8 cellular contexts compared by ENCODE assay signal in genomic region chr5:181259283-181259682, GRCh38. TPM values are rescaled to one million over a fixed set of nuclear protein-coding genes. Genes with fewer than 3 reads are reported as not detected.
DNase-seq lines count a peak whose midpoint lies in the region; ATAC-seq, FAIRE-seq and TF ChIP-seq lines count a peak whose summit lies in the region.

No MANE protein-coding gene starts in this region.

- H4K20me1 ChIP-seq in H1 (replicated peaks in 1 of 2; ENCODE audit: control insufficient read depth in 1 of 2, insufficient read depth in 2 of 2, low read length in 2 of 2) = peaks cover 8 to 23% of the 10 kb centered on the region in 2 experiments

- intact Hi-C loops in CD14-positive monocyte (cut with micrococcal nuclease) = no loop called here

- H3K23me2 ChIP-seq in H1 (ENCODE audit: low read depth, low read length) = peaks cover 12% of the 10 kb centered on the region

- no peak for ATAC-seq in HG03135 (IDR thresholded peaks at IDR 0.05; ENCODE audit: unreplicated experiment)

- POLR2A ChIA-PET in H1 (lab: Charles Lee; ENCODE audit: partially characterized antibody) = interaction anchor here (1.0 to 34.2 kb wide), 4 partner anchors 12 to 75 kb away, joined by 3 to 1334 read pairs (median 19); partner anchors contain the start of genes RACK1 and TRIM41

- H2AFZ ChIP-seq in H1 (ENCODE audit: low read length) (no peak overlapping the region), neuron (ENCODE audit: low read depth, low read length) (no peak overlapping the region)

- H3K9me3 ChIP-seq in MG63 (no peaks in the 10 kb centered on the region), H1 (ENCODE audit: insufficient read depth in 2 of 2, low read depth in 1 of 2, low read length in 1 of 2) (no peaks in the 10 kb centered on the region), neuron (ENCODE audit: low read length) (peaks cover 1% of the 10 kb centered on the region)

- no peak overlapping the region for H2AK5ac ChIP-seq in H1 (ENCODE audit: low read depth, low read length)

- no peak for DNase-seq in CD14-positive monocyte (ENCODE audit: low spot score)
- DNase-seq in MG63 = no peak
- DNase-seq in H1 (ENCODE audit: low read depth in 1 of 2, low spot score in 2 of 2) = no peak
- no peak for DNase-seq in D721Med (ENCODE audit: insufficient read length, low spot score)
- DNase-seq in SK-N-DZ (ENCODE audit: low spot score) = no peak
- no peak for DNase-seq in retina

- no peaks in the 10 kb centered on the region for H3K9me3 Mint-ChIP-seq in CD14-positive monocyte

- H4K91ac ChIP-seq in H1 (replicated peaks; ENCODE audit: insufficient read length, low read length) = no peak overlapping the region

- H3K4me3 ChIP-seq in MG63 (peak overlapping the region; percentile 99), H1 (ENCODE audit: extremely low read depth in 1 of 4, insufficient read depth in 2 of 4, low read depth in 3 of 4, low read length in 4 of 4) (peak overlapping the region in 3 of 4 experiments; percentile 3 to 92 (median 76); a peak in 5 of 8 replicates), neuron (ENCODE audit: low read length) (peak overlapping the region; percentile 74)

- H3K36me3 Mint-ChIP-seq in CD14-positive monocyte = peaks cover 29 to 35% of the 10 kb centered on the region in 2 donors

- no peak overlapping the region for H2BK5ac ChIP-seq in H1 (ENCODE audit: low read depth, low read length)

- H3K36me3 ChIP-seq in MG63 = peaks cover 66% of the 10 kb centered on the region
- peaks cover 4 to 28% (median 14%) of the 10 kb centered on the region in 4 experiments for H3K36me3 ChIP-seq in H1 (ENCODE audit: control insufficient read depth in 2 of 4, insufficient read depth in 4 of 4, low read length in 3 of 4)
- H3K36me3 ChIP-seq in neuron (ENCODE audit: insufficient read depth, low read length) = peaks cover 32% of the 10 kb centered on the region

- H3K4me3 Mint-ChIP-seq in CD14-positive monocyte = peak overlapping the region; percentile 95 to 96

- no peak overlapping the region for H3K27ac ChIP-seq in H1 (ENCODE audit: low read depth, low read length)

- H3K56ac ChIP-seq in H1 (replicated peaks; ENCODE audit: insufficient read length, low read depth, low read length) = no peak overlapping the region

- H3K4me2 ChIP-seq in H1 (ENCODE audit: insufficient read depth in 1 of 2, low read depth in 2 of 2, low read length in 2 of 2) = peak overlapping the region; percentile 86 to 98

- H3K4me1 ChIP-seq in H1 (replicated peaks in 1 of 4; ENCODE audit: control insufficient read depth in 3 of 4, insufficient read depth in 4 of 4, low read length in 3 of 4) = peaks cover 4 to 10% (median 6%) of the 10 kb centered on the region in 4 experiments; a peak in 6 of 7 replicates
- H3K4me1 ChIP-seq in neuron (ENCODE audit: insufficient read depth, low read length) = peaks cover 27% of the 10 kb centered on the region

- H2BK15ac ChIP-seq in H1 (ENCODE audit: low read length) = no peak overlapping the region

- H2BK120ac ChIP-seq in H1 (replicated peaks; ENCODE audit: low read depth, low read length) = no peak overlapping the region

- no peak overlapping the region for H3K14ac ChIP-seq in H1 (ENCODE audit: insufficient read length)

- H3K9ac ChIP-seq in H1 (replicated peaks in 1 of 4; ENCODE audit: extremely low read depth in 1 of 4, low read depth in 3 of 4, low read length in 3 of 4) = peak overlapping the region in 1 of 4 experiments; percentile 19; a peak in 1 of 7 replicates

- FAIRE-seq in H1 (lab: Jason Lieb, UNC) (no peak), D721Med (lab: Jason Lieb, UNC) (no peak)

- peaks cover 3 to 55% of the 10 kb centered on the region in 2 experiments; a peak in 2 of 4 replicates for H3K79me2 ChIP-seq in H1 (ENCODE audit: control insufficient read depth in 1 of 2, insufficient read depth in 2 of 2, low read length in 2 of 2)

- 66% methylated on average over 2 of the region's 2 CpGs; no CpG with 5 or more reads in 1 of the 2 experiments for WGBS in H1 (ENCODE audit: extremely low coverage in 1 of 2, insufficient coverage in 1 of 2, insufficient read length in 1 of 2, insufficient replicate concordance in 2 of 2, low coverage in 1 of 2, low lambda C conversion rate in 2 of 2, missing lambda C conversion rate in 1 of 2), 2 experiments

- peak overlapping the region in 1 of 7 donors; percentile 93 for H3K27ac Mint-ChIP-seq in CD14-positive monocyte

- H2BK12ac ChIP-seq in H1 (ENCODE audit: low read depth, low read length) = no peak overlapping the region

- no peak overlapping the region for H2BK20ac ChIP-seq in H1 (ENCODE audit: low read length)

- no peak for TF ChIP-seq POLR2A in H1 (IDR thresholded peaks at IDR 0.05; ENCODE audit: control extremely low read depth in 1 of 2, low read depth in 2 of 2, low read length in 2 of 2)

- H3K27me3 Mint-ChIP-seq in CD14-positive monocyte (ENCODE audit: low read depth in 3 of 3) = peaks cover 0 to 1% (median 0%) of the 10 kb centered on the region in 3 donors

- TF ChIP-seq CTCF in CD14-positive monocyte (IDR thresholded peaks at IDR 0.05) (no peak), H1 (IDR thresholded peaks at IDR 0.05; ENCODE audit: control extremely low read depth in 1 of 3, insufficient read depth in 1 of 3, low read depth in 1 of 3, low read length in 3 of 3) (no peak), D721Med (IDR thresholded peaks at IDR 0.05; ENCODE audit: insufficient read depth, missing control alignments) (no peak)

- CTCF ChIA-PET in H1 (lab: Charles Lee; ENCODE audit: partially characterized antibody) = interaction anchor here (1.0 to 1.9 kb wide), 5 partner anchors 11 to 86 kb away, joined by 3 to 8 read pairs (median 3); partner anchors contain the start of gene RACK1

- no peak for TF ChIP-seq RAD21 in H1 (IDR thresholded peaks at IDR 0.05 in 1 of 2, conservative IDR thresholded peaks at IDR 0.05 in 1 of 2; ENCODE audit: low read depth in 2 of 2, low read length in 2 of 2)

- no peak overlapping the region for H4K8ac ChIP-seq in H1 (ENCODE audit: extremely low read depth, insufficient read depth, low read length)

- no peak overlapping the region for H3K18ac ChIP-seq in H1 (ENCODE audit: extremely low read depth, low read length)

- H3K79me1 ChIP-seq in H1 (ENCODE audit: low read depth, low read length) = peaks cover 15% of the 10 kb centered on the region

- H3K27me3 ChIP-seq in MG63 (no peaks in the 10 kb centered on the region), H1 (replicated peaks in 1 of 4; ENCODE audit: control insufficient read depth in 3 of 4, extremely low read depth in 1 of 4, insufficient read depth in 3 of 4, low read length in 3 of 4) (peaks cover 0 to 1% (median 0%) of the 10 kb centered on the region in 4 experiments; a peak in 1 of 7 replicates), neuron (ENCODE audit: insufficient read depth, low read length) (no peaks in the 10 kb centered on the region)

- TF ChIP-seq EP300 in H1 (IDR thresholded peaks at IDR 0.05; ENCODE audit: borderline replicate concordance in 1 of 2, low read depth in 2 of 2, low read length in 2 of 2) = no peak

- H3K23ac ChIP-seq in H1 (ENCODE audit: insufficient read length) = no peak overlapping the region

- H3K4ac ChIP-seq in H1 (replicated peaks; ENCODE audit: insufficient read length, low read depth, low read length) = no peak overlapping the region

- peaks cover 53% of the 10 kb centered on the region for H3K4me1 Mint-ChIP-seq in CD14-positive monocyte

- H4K5ac ChIP-seq in H1 (ENCODE audit: insufficient read length, low read depth, low read length) = no peak overlapping the region

RNA-seq across cellular contexts. Expression of gene TRIM52, which starts 1.7 kb away (rescaled TPM):
- polyA plus RNA-seq in CD14-positive monocyte (1 to 10 TPM; 5.7 to 8.5 TPM), H1 (2011; rRNA removed) (2.3 and 4.2 TPM in 2 replicates)
- 3.9 and 5.8 TPM in 2 replicates for total RNA-seq in MG63 (2014; rRNA removed; shearing (Covaris generic); ENCODE audit: low replicate concordance)
- 5.7 and 6.2 TPM in 2 replicates for total RNA-seq in H1 (2021; fragmentation: NEBNext Ultra II Directional; extraction: Animal tissue kit (Norgen Biotek cat#: 25700))
- polyA plus RNA-seq in H1 (2011; cell fraction: cytosol; rRNA removed) = 6.2 TPM
- polyA plus RNA-seq in H1 (2011; cell fraction: nucleus; rRNA removed) = 6.8 TPM
- polyA plus RNA-seq in H1 (2012, experiment 1 of 2) = 8.8 to 10.6 TPM (median 9.8 TPM) in 4 replicates
- 0.70 TPM for polyA plus RNA-seq in H1 (2012, experiment 2 of 2)
- 5.1 TPM for polyA plus RNA-seq in H1 (2013, experiment 1 of 2)
- 4.3 TPM for polyA plus RNA-seq in H1 (2013, experiment 2 of 2)
- 5.5 and 6.2 TPM in 2 replicates for polyA minus RNA-seq in H1 (2011; rRNA and poly(A)+ RNA removed)
- polyA minus RNA-seq in H1 (2011; cell fraction: cytosol; rRNA and poly(A)+ RNA removed) = 2.3 TPM
- polyA minus RNA-seq in H1 (2011; cell fraction: nucleus; rRNA and poly(A)+ RNA removed) = 4.6 TPM
- polyA plus RNA-seq in SK-N-DZ (2014; cell fraction: cytosol; rRNA removed) = 18.3 TPM in 2 replicates
- 31.7 and 40.4 TPM in 2 replicates for polyA plus RNA-seq in SK-N-DZ (2014; cell fraction: nucleus; rRNA removed)

RNA-seq across cellular contexts. Expression of gene RACK1, which starts 15.6 kb away (rescaled TPM):
- polyA plus RNA-seq in CD14-positive monocyte (1,000 to 10,000 TPM; 1,150 to 1,195 TPM), H1 (2011; rRNA removed) (7,578 and 7,971 TPM in 2 replicates)
- total RNA-seq in MG63 (2014; rRNA removed; shearing (Covaris generic); ENCODE audit: low replicate concordance) = 8,781 and 10,327 TPM in 2 replicates
- 2,564 and 2,589 TPM in 2 replicates for total RNA-seq in H1 (2021; fragmentation: NEBNext Ultra II Directional; extraction: Animal tissue kit (Norgen Biotek cat#: 25700))
- polyA plus RNA-seq in H1 (2011; cell fraction: cytosol; rRNA removed) = 6,759 TPM
- polyA plus RNA-seq in H1 (2011; cell fraction: nucleus; rRNA removed) = 7,543 TPM
- polyA plus RNA-seq in H1 (2012, experiment 1 of 2) = 3,817 to 4,876 TPM (median 4,535 TPM) in 4 replicates
- polyA plus RNA-seq in H1 (2012, experiment 2 of 2) = 4,888 TPM
- 2,646 TPM for polyA plus RNA-seq in H1 (2013, experiment 1 of 2)
- 2,607 TPM for polyA plus RNA-seq in H1 (2013, experiment 2 of 2)
- polyA minus RNA-seq in H1 (2011; rRNA and poly(A)+ RNA removed) = 7,141 and 7,318 TPM in 2 replicates
- 3,305 TPM for polyA minus RNA-seq in H1 (2011; cell fraction: cytosol; rRNA and poly(A)+ RNA removed)
- 3,286 TPM for polyA minus RNA-seq in H1 (2011; cell fraction: nucleus; rRNA and poly(A)+ RNA removed)
- polyA plus RNA-seq in SK-N-DZ (2014; cell fraction: cytosol; rRNA removed) = 4,590 and 4,863 TPM in 2 replicates
- 2,745 and 2,800 TPM in 2 replicates for polyA plus RNA-seq in SK-N-DZ (2014; cell fraction: nucleus; rRNA removed)

RNA-seq across cellular contexts. Expression of gene TRIM41, which starts 36.2 kb away (rescaled TPM):
- under 1 TPM; 0.12 to 0.24 TPM for polyA plus RNA-seq in CD14-positive monocyte
- 31.9 and 43.0 TPM in 2 replicates for total RNA-seq in MG63 (2014; rRNA removed; shearing (Covaris generic); ENCODE audit: low replicate concordance)
- 21.2 and 21.6 TPM in 2 replicates for total RNA-seq in H1 (2021; fragmentation: NEBNext Ultra II Directional; extraction: Animal tissue kit (Norgen Biotek cat#: 25700))
- polyA plus RNA-seq in H1 (2011; rRNA removed) = 12.9 and 18.0 TPM in 2 replicates
- 19.8 TPM for polyA plus RNA-seq in H1 (2011; cell fraction: cytosol; rRNA removed)
- 79.7 TPM for polyA plus RNA-seq in H1 (2011; cell fraction: nucleus; rRNA removed)
- polyA plus RNA-seq in H1 (2012, experiment 1 of 2) = 19.4 to 26.5 TPM (median 23.3 TPM) in 4 replicates
- polyA plus RNA-seq in H1 (2012, experiment 2 of 2) = 10.8 TPM
- 15.0 TPM for polyA plus RNA-seq in H1 (2013, experiment 1 of 2)
- polyA plus RNA-seq in H1 (2013, experiment 2 of 2) = 13.5 TPM
- 4.7 and 7.7 TPM in 2 replicates for polyA minus RNA-seq in H1 (2011; rRNA and poly(A)+ RNA removed)
- 6.7 TPM for polyA minus RNA-seq in H1 (2011; cell fraction: cytosol; rRNA and poly(A)+ RNA removed)
- polyA minus RNA-seq in H1 (2011; cell fraction: nucleus; rRNA and poly(A)+ RNA removed) = 19.8 TPM
- polyA plus RNA-seq in SK-N-DZ (2014; cell fraction: cytosol; rRNA removed) = 12.7 and 19.2 TPM in 2 replicates
- 56.8 and 82.1 TPM in 2 replicates for polyA plus RNA-seq in SK-N-DZ (2014; cell fraction: nucleus; rRNA removed)

RNA-seq across cellular contexts. Expression of gene TRIM7, which starts 54.3 kb away (rescaled TPM):
- polyA plus RNA-seq in CD14-positive monocyte (10 to 100 TPM; 10.3 to 12.8 TPM), H1 (2011; rRNA removed) (0.36 and 0.57 TPM in 2 replicates)
- 15.6 and 22.6 TPM in 2 replicates for total RNA-seq in MG63 (2014; rRNA removed; shearing (Covaris generic); ENCODE audit: low replicate concordance)
- 0.44 and 0.47 TPM in 2 replicates for total RNA-seq in H1 (2021; fragmentation: NEBNext Ultra II Directional; extraction: Animal tissue kit (Norgen Biotek cat#: 25700))
- 0.62 TPM for polyA plus RNA-seq in H1 (2011; cell fraction: cytosol; rRNA removed)
- polyA plus RNA-seq in H1 (2011; cell fraction: nucleus; rRNA removed) = 0.54 TPM
- 0.35 to 1.0 TPM (median 0.45 TPM) in 4 replicates for polyA plus RNA-seq in H1 (2012, experiment 1 of 2)
- 0.55 TPM for polyA plus RNA-seq in H1 (2012, experiment 2 of 2)
- 0.53 TPM for polyA plus RNA-seq in H1 (2013, experiment 1 of 2)
- polyA plus RNA-seq in H1 (2013, experiment 2 of 2) = 0.28 TPM
- 0.05 TPM in 1 of 2 replicates, not detected in the other for polyA minus RNA-seq in H1 (2011; rRNA and poly(A)+ RNA removed)
- polyA minus RNA-seq in H1 (2011; cell fraction: cytosol; rRNA and poly(A)+ RNA removed) = not detected
- 0.60 TPM for polyA minus RNA-seq in H1 (2011; cell fraction: nucleus; rRNA and poly(A)+ RNA removed)
- polyA plus RNA-seq in SK-N-DZ (2014; cell fraction: cytosol; rRNA removed) = 0.17 and 1.8 TPM in 2 replicates
- 2.4 and 4.4 TPM in 2 replicates for polyA plus RNA-seq in SK-N-DZ (2014; cell fraction: nucleus; rRNA removed)
